16 cellular contexts compared by ENCODE assay signal in genomic region chr1:117740461-117740860, GRCh38.
"Had no signal": no experiment of that assay in that cellular context is flagged by ENCODE, and none has a peak within 500 bp of the region (broad histone marks: within the 10 kb centered on the region; RNA-seq: fewer than 3 reads in every experiment).

No MANE protein-coding gene starts in this region.

- ATAC-seq: activated CD4-positive, CD25-positive, alpha-beta regulatory T cell treated with anti-CD3 and anti-CD28 coated beads, Interleukin-2, amount 50 U/mL, for 24 hours; left lung; natural killer cell treated with Interleukin-12 subunit alpha and Interleukin-12 subunit beta and Interleukin-15 and Interleukin-18, amount 100 ng/mL, for 72 hours; psoas muscle; right lobe of liver; stimulated activated naive CD8-positive, alpha-beta T cell treated with anti-CD3 and anti-CD28 coated beads, Interleukin-15, amount 100 ng/mL, for 72 hours had no signal

- H3K36me3 ChIP-seq: brain microvascular endothelial cell, left lung, right lobe of liver, spleen, upper lobe of left lung had no signal

- H3K4me1 ChIP-seq: psoas muscle, right lobe of liver, upper lobe of left lung had no signal

- H3K27ac ChIP-seq: brain microvascular endothelial cell, left lung, psoas muscle, right lobe of liver, spleen, upper lobe of left lung had no signal

- H3K4me3 ChIP-seq: left lung, psoas muscle, right lobe of liver, spleen, upper lobe of left lung had no signal

- H3K27me3 ChIP-seq: brain microvascular endothelial cell, left lung, right lobe of liver, spleen, upper lobe of left lung had no signal

- FAIRE-seq: islet of Langerhans had no signal

- H3K9me3 ChIP-seq: left lung, psoas muscle, right lobe of liver, upper lobe of left lung had no signal

- DNase-seq: activated CD4-positive, alpha-beta T cell treated with anti-CD3 and anti-CD28 coated beads, Interleukin-2, amount 50 U/mL, for 4 hours; activated naive CD4-positive, alpha-beta T cell; activated naive CD8-positive, alpha-beta T cell treated with anti-CD3 and anti-CD28 coated beads, Interleukin-2, amount 10 ng/mL, durations not matched to agents 7 days and 5 days; activated T-cell treated with anti-CD3 and anti-CD28 coated beads for 4 hours; brain microvascular endothelial cell; effector memory CD4-positive, alpha-beta T cell; left lung; occipital lobe; psoas muscle; right lobe of liver; spleen; stimulated activated naive CD8-positive, alpha-beta T cell treated with anti-CD3 and anti-CD28 coated beads, Interleukin-15, amount 100 ng/mL, for 72 hours; upper lobe of left lung had no signal
